Comparison of ENCODE assay signal across 12 cellular contexts in the genomic region with DNA sequence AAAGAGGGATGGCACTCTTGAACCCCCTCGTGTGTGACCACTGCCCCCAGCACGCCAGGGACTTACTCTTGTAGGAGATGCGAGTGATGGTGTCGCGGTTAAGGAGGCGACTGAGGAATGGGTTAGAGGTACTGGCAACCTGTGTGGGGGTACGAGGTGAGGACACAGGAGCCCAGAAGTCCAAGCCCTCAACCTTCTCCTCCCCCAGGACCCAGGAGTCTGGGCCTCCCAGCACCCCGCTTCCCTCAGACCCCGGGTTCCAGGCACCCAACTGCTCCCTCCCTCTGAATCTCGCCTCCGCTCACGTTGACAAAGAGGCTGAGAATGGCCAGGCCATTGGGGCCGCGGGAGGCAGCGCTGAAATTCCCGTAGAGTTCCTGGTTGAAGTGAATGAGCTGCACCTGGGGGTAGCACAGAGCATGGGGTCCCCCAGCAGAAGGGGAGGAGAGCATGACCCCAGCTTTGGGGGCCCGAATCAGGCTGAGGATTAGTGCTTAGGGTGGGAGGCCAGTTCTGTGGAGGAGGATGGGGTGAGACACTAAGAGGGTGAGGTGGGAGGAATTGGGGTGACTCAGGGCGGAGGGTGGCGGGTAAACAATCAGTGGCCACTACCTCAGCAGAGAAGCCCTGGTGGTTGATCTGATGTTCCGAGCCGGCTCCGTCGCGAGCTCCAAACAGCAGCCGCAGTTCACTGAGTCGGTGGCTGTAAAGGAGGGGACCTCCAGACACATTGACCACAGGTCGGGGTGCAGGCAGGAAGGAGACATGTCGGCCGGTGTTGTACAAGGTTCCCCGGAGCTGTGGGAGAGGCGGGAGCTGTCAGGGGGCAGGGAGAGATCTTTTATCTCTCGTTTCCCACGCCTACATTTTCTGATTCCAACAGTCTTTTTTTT. TPM values are rescaled to one million over a fixed set of nuclear protein-coding genes. Genes with fewer than 3 reads are reported as not detected.
A peak's percentile ranks its signal among the peaks of the same experiment; 100 is the strongest.
DNase-seq lines count a peak whose midpoint lies in the region; ATAC-seq, FAIRE-seq and TF ChIP-seq lines count a peak whose summit lies in the region.
"Had no signal": no experiment of that assay in that cellular context is flagged by ENCODE, and none has a peak within 500 bp of the region (broad histone marks: within the 10 kb centered on the region; RNA-seq: fewer than 3 reads in every experiment).

No MANE protein-coding gene starts in this region.

- H3K9me3 Mint-ChIP-seq in activated CD4-positive, alpha-beta T cell treated with anti-CD3 and anti-CD28 coated beads, Interleukin-2, amount 10 ng/mL, durations not matched to agents 7 days and 5 days, result peaks cover 3% of the 10 kb centered on the region
- H3K9me3 Mint-ChIP-seq in endodermal cell, result peaks cover 2% of the 10 kb centered on the region

- ATAC-seq in Panc1 (no peak), HG03521 (IDR thresholded peaks at IDR 0.05; ENCODE audit: unreplicated experiment) (no peak)
- ATAC-seq: A549 had no signal

- H3K9me3 ChIP-seq in Panc1 (ENCODE audit: control insufficient read depth, insufficient read depth, low read depth, low read length) (no peaks in the 10 kb centered on the region), endodermal cell (ENCODE audit: control insufficient read depth, low read length) (no peaks in the 10 kb centered on the region), small intestine (ENCODE audit: control insufficient read depth, low read depth) (no peaks in the 10 kb centered on the region)
- H3K9me3 ChIP-seq: A549 had no signal

- intact Hi-C loops in Panc1 (cut with micrococcal nuclease; ENCODE audit: unreplicated experiment), result no loop called here

- peaks cover 6% of the 10 kb centered on the region for H3K36me3 Mint-ChIP-seq in activated CD4-positive, alpha-beta T cell treated with anti-CD3 and anti-CD28 coated beads, Interleukin-2, amount 10 ng/mL, durations not matched to agents 7 days and 5 days (ENCODE audit: low read depth)
- H3K36me3 Mint-ChIP-seq in endodermal cell (ENCODE audit: low read depth), result peaks cover 25% of the 10 kb centered on the region

- DNase-seq in activated CD4-positive, alpha-beta T cell treated with anti-CD3 and anti-CD28 coated beads, Interleukin-2, amount 10 ng/mL, durations not matched to agents 7 days and 5 days, result no peak
- no peak for DNase-seq in activated CD4-positive, alpha-beta T cell treated with anti-CD3 and anti-CD28 coated beads, Interleukin-2, amount 50 U/mL, for 4 hours
- no peak for DNase-seq in Panc1 (ENCODE audit: low read depth, low spot score)
- peak; percentile 67 for DNase-seq in endodermal cell
- peak; percentile 64 for DNase-seq in small intestine
- no peak for DNase-seq in GM12892 (ENCODE audit: insufficient read length)
- DNase-seq in dermis blood vessel endothelial cell, result no peak
- DNase-seq: amniotic stem cell; stimulated activated CD8-positive, alpha-beta memory T cell treated with anti-CD3 and anti-CD28 coated beads, Interleukin-4, amount 100 ng/mL, for 48 hours had no signal

- H3K4me3 ChIP-seq in Panc1 (ENCODE audit: low read depth in 2 of 2, low read length in 2 of 2), result peak overlapping the region; percentile 16 to 28; a peak in 3 of 4 replicates
- H3K4me3 ChIP-seq in endodermal cell (ENCODE audit: low read length), result no peak overlapping the region
- peak overlapping the region in 1 of 2 donors; percentile 12 for H3K4me3 ChIP-seq in small intestine (ENCODE audit: low read depth in 1 of 2, low read length in 2 of 2)
- H3K4me3 ChIP-seq: A549 had no signal

- CTCF ChIA-PET in activated CD4-positive, alpha-beta T cell treated with anti-CD3 and anti-CD28 coated beads, Interleukin-2, amount 10 ng/mL, durations not matched to agents 7 days and 5 days (lab: Charles Lee), result interaction anchor here (0.6 kb wide), 1 partner anchor 23 kb away, joined by 3 read pairs; no protein-coding TSS in a partner anchor
- CTCF ChIA-PET in Panc1 (lab: Charles Lee), result no interaction called here

- H3K4me1 ChIP-seq in Panc1 (ENCODE audit: control insufficient read depth, insufficient read depth, low read length) (peaks cover 10% of the 10 kb centered on the region), endodermal cell (ENCODE audit: control insufficient read depth, insufficient read depth, low read length) (peaks cover 3% of the 10 kb centered on the region), small intestine (ENCODE audit: control insufficient read depth in 2 of 2, insufficient read depth in 1 of 2, low read depth in 1 of 2, low read length in 1 of 2) (peaks cover 6 to 7% of the 10 kb centered on the region in 2 donors)

- FAIRE-seq in small intestine (lab: Jason Lieb, UNC), result no peak
- no peak for FAIRE-seq in GM12892 (lab: Jason Lieb, UNC)
- FAIRE-seq: A549, endometrium had no signal

- POLR2A ChIA-PET in activated CD4-positive, alpha-beta T cell treated with anti-CD3 and anti-CD28 coated beads, Interleukin-2, amount 10 ng/mL, durations not matched to agents 7 days and 5 days (lab: Charles Lee), result no interaction called here
- POLR2A ChIA-PET in Panc1 (lab: Charles Lee), result interaction anchor here (0.6 to 1.1 kb wide), 4 partner anchors 10 to 354 kb away, joined by 3 to 9 read pairs (median 5); a partner anchor contains a TSS

- peak overlapping the region; percentile 99 for H3K27ac Mint-ChIP-seq in activated CD4-positive, alpha-beta T cell treated with anti-CD3 and anti-CD28 coated beads, Interleukin-2, amount 10 ng/mL, durations not matched to agents 7 days and 5 days
- H3K27ac Mint-ChIP-seq in endodermal cell, result peak overlapping the region; percentile 87

- H3K4me3 Mint-ChIP-seq in activated CD4-positive, alpha-beta T cell treated with anti-CD3 and anti-CD28 coated beads, Interleukin-2, amount 10 ng/mL, durations not matched to agents 7 days and 5 days, result peak overlapping the region; percentile 50
- peak overlapping the region; percentile 49 for H3K4me3 Mint-ChIP-seq in endodermal cell

- in situ Hi-C loops in Panc1 (cut with HindIII; ENCODE audit: low pct_unique_long_range_greater_than_20kb, low sequenced_read_pairs), result no loop called here

- no peak for TF ChIP-seq POLR2A in GM12892 (IDR thresholded peaks at IDR 0.05; ENCODE audit: low read depth, low read length)

- no peak overlapping the region for H3K27ac ChIP-seq in Panc1 (ENCODE audit: low read length)
- no peak overlapping the region for H3K27ac ChIP-seq in endodermal cell (ENCODE audit: low read depth, low read length)
- H3K27ac ChIP-seq in small intestine (ENCODE audit: low read depth in 1 of 2, low read length in 1 of 2), result peak overlapping the region; percentile 27 to 39

- no peaks in the 10 kb centered on the region; the same call in 1 of the 2 replicates for H3K36me3 ChIP-seq in Panc1 (ENCODE audit: control insufficient read depth, insufficient read depth, low read length)
- no peaks in the 10 kb centered on the region for H3K36me3 ChIP-seq in endodermal cell (ENCODE audit: control insufficient read depth, insufficient read depth, low read length)
- no peaks in the 10 kb centered on the region for H3K36me3 ChIP-seq in small intestine (ENCODE audit: control insufficient read depth in 2 of 2, insufficient read depth in 2 of 2, low read length in 2 of 2)

- 88 to 92% methylated on average over 16 to 31 of the region's 33 CpGs for WGBS in endodermal cell (ENCODE audit: insufficient coverage in 1 of 2, insufficient read length in 1 of 2), 2 experiments
- WGBS in small intestine, 3 donors, result 44 to 62% (median 51%) methylated on average over 33 of the region's 33 CpGs

- BruUV-seq in Panc1 (replicated peaks; lab: Mats Ljungman, UMichigan), result no TSS peak

- H3K27me3 Mint-ChIP-seq in activated CD4-positive, alpha-beta T cell treated with anti-CD3 and anti-CD28 coated beads, Interleukin-2, amount 10 ng/mL, durations not matched to agents 7 days and 5 days, result no peaks in the 10 kb centered on the region
- H3K27me3 Mint-ChIP-seq in endodermal cell (ENCODE audit: insufficient read depth), result peaks cover 49% of the 10 kb centered on the region

- no peaks in the 10 kb centered on the region for H3K27me3 ChIP-seq in Panc1 (ENCODE audit: control insufficient read depth, insufficient read depth, low read length)
- H3K27me3 ChIP-seq in endodermal cell (ENCODE audit: control insufficient read depth, insufficient read depth, low read length, poor library complexity, severe bottlenecking), result peaks cover 11% of the 10 kb centered on the region
- H3K27me3 ChIP-seq in small intestine (ENCODE audit: control insufficient read depth in 2 of 2, insufficient read depth in 2 of 2, low read length in 2 of 2), result no peaks in the 10 kb centered on the region

- peaks cover 36% of the 10 kb centered on the region for H3K4me1 Mint-ChIP-seq in activated CD4-positive, alpha-beta T cell treated with anti-CD3 and anti-CD28 coated beads, Interleukin-2, amount 10 ng/mL, durations not matched to agents 7 days and 5 days
- H3K4me1 Mint-ChIP-seq in endodermal cell, result peaks cover 14% of the 10 kb centered on the region

- no peak for TF ChIP-seq CTCF in Panc1 (IDR thresholded peaks at IDR 0.05)
- TF ChIP-seq CTCF in endodermal cell (conservative IDR thresholded peaks at IDR 0.05), result no peak

- H3K9ac ChIP-seq in endodermal cell (ENCODE audit: extremely low read depth, low read length, poor library complexity, severe bottlenecking), result no peak overlapping the region

RNA-seq across cellular contexts. Expression of a gene that starts 2.5 kb away (rescaled TPM):
- total RNA-seq in activated CD4-positive, alpha-beta T cell treated with anti-CD3 and anti-CD28 coated beads, Interleukin-2, amount 10 ng/mL, durations not matched to agents 7 days and 5 days, result 10 to 100 TPM; 24.1 to 25.8 TPM
- total RNA-seq in Panc1 (2021; ENCODE audit: unreplicated experiment) (7.4 TPM), endodermal cell (10 to 100 TPM in 1 of 2 donors, 1 to 10 TPM in 1; 5.3 to 13.1 TPM), dermis blood vessel endothelial cell (1.6 and 3.1 TPM in 2 replicates)
- polyA plus RNA-seq in Panc1 (2012; ENCODE audit: insufficient read length), result 10.4 TPM
- 9.7 TPM for polyA plus RNA-seq in endodermal cell (2013, experiment 1 of 2)
- polyA plus RNA-seq in endodermal cell (2013, experiment 2 of 2), result 8.4 TPM
- 10 to 100 TPM; 12.5 to 40.3 (median 35.4) TPM for polyA plus RNA-seq in small intestine
- polyA plus RNA-seq in GM12892 (2012; ENCODE audit: missing spikeins), result 8.0 TPM

RNA-seq across cellular contexts. Expression of a gene that starts 6.3 kb away (rescaled TPM):
- 10 to 100 TPM; 10.1 to 10.8 TPM for total RNA-seq in activated CD4-positive, alpha-beta T cell treated with anti-CD3 and anti-CD28 coated beads, Interleukin-2, amount 10 ng/mL, durations not matched to agents 7 days and 5 days
- total RNA-seq in Panc1 (2021; ENCODE audit: unreplicated experiment), result 12.6 TPM
- 18.7 TPM for polyA plus RNA-seq in Panc1 (2012; ENCODE audit: insufficient read length)
- total RNA-seq in endodermal cell, result 10 to 100 TPM; 75.0 to 82.6 TPM
- 39.5 TPM for polyA plus RNA-seq in endodermal cell (2013, experiment 1 of 2)
- polyA plus RNA-seq in endodermal cell (2013, experiment 2 of 2), result 28.4 TPM
- 10 to 100 TPM in 1 of 3 donors, 1 to 10 TPM in 2; 5.9 to 21.2 (median 7.1) TPM for polyA plus RNA-seq in small intestine
- polyA plus RNA-seq in GM12892 (2012; ENCODE audit: missing spikeins), result 3.7 TPM
- total RNA-seq in dermis blood vessel endothelial cell, result 1.7 and 4.8 TPM in 2 replicates

RNA-seq across cellular contexts. Expression of a gene that starts 20.4 kb away (rescaled TPM):
- 10 to 100 TPM; 28.2 to 33.6 TPM for total RNA-seq in activated CD4-positive, alpha-beta T cell treated with anti-CD3 and anti-CD28 coated beads, Interleukin-2, amount 10 ng/mL, durations not matched to agents 7 days and 5 days
- 19.5 TPM for total RNA-seq in Panc1 (2021; ENCODE audit: unreplicated experiment)
- polyA plus RNA-seq in Panc1 (2012; ENCODE audit: insufficient read length), result 20.0 TPM
- total RNA-seq in endodermal cell, result 100 to 1,000 TPM in 1 of 2 donors, 10 to 100 TPM in 1; 99.5 to 114 TPM
- 31.4 TPM for polyA plus RNA-seq in endodermal cell (2013, experiment 1 of 2)
- polyA plus RNA-seq in endodermal cell (2013, experiment 2 of 2), result 30.6 TPM
- polyA plus RNA-seq in small intestine, result 10 to 100 TPM; 46.8 to 85.7 (median 53.0) TPM
- polyA plus RNA-seq in GM12892 (2012; ENCODE audit: missing spikeins), result 7.0 TPM
- 8.8 and 12.6 TPM in 2 replicates for total RNA-seq in dermis blood vessel endothelial cell

RNA-seq across cellular contexts. Expression of a gene that starts 20.8 kb away (rescaled TPM):
- total RNA-seq in activated CD4-positive, alpha-beta T cell treated with anti-CD3 and anti-CD28 coated beads, Interleukin-2, amount 10 ng/mL, durations not matched to agents 7 days and 5 days, result 1,000 to 10,000 TPM; 1,477 to 1,601 TPM
- total RNA-seq in Panc1 (2021; ENCODE audit: unreplicated experiment) (670 TPM), endodermal cell (1,000 to 10,000 TPM; 1,531 to 1,574 TPM), dermis blood vessel endothelial cell (1,626 and 2,230 TPM in 2 replicates)
- 1,127 TPM for polyA plus RNA-seq in Panc1 (2012; ENCODE audit: insufficient read length)
- polyA plus RNA-seq in endodermal cell (2013, experiment 1 of 2), result 1,384 TPM
- polyA plus RNA-seq in endodermal cell (2013, experiment 2 of 2), result 1,252 TPM
- polyA plus RNA-seq in small intestine, result 1,000 to 10,000 TPM; 2,250 to 3,184 (median 2,942) TPM
- polyA plus RNA-seq in GM12892 (2012; ENCODE audit: missing spikeins), result 2,410 TPM

RNA-seq across cellular contexts. Expression of a gene that starts 24.9 kb away (rescaled TPM):
- total RNA-seq in activated CD4-positive, alpha-beta T cell treated with anti-CD3 and anti-CD28 coated beads, Interleukin-2, amount 10 ng/mL, durations not matched to agents 7 days and 5 days, result 1 to 10 TPM; 2.5 TPM
- total RNA-seq in Panc1 (2021; ENCODE audit: unreplicated experiment) (1.0 TPM), endodermal cell (1 to 10 TPM; 4.4 to 5.7 TPM), dermis blood vessel endothelial cell (0.51 TPM in 1 of 2 replicates, not detected in the other)
- polyA plus RNA-seq in Panc1 (2012; ENCODE audit: insufficient read length), result not detected
- polyA plus RNA-seq in endodermal cell (2013, experiment 1 of 2), result 0.36 TPM
- 0.37 TPM for polyA plus RNA-seq in endodermal cell (2013, experiment 2 of 2)
- polyA plus RNA-seq in small intestine, result 100 to 1,000 TPM in 1 of 3 donors, 10 to 100 TPM in 2; 76.6 to 104 (median 94.0) TPM
- 0.93 TPM for polyA plus RNA-seq in GM12892 (2012; ENCODE audit: missing spikeins)

Comparison
In these comparisons a context has a peak if more than half of its experiments do, and no peak if none do; other contexts are left out.
1. DNase-seq: peak in endodermal cell (single experiment) and small intestine (single experiment); none in activated CD4-positive, alpha-beta T cell treated with anti-CD3 and anti-CD28 coated beads, Interleukin-2, amount 10 ng/mL, durations not matched to agents 7 days and 5 days (single experiment), activated CD4-positive, alpha-beta T cell treated with anti-CD3 and anti-CD28 coated beads, Interleukin-2, amount 50 U/mL, for 4 hours (0 of 2), Panc1 (single experiment), GM12892 (single experiment) and dermis blood vessel endothelial cell (single experiment).
2. H3K27ac ChIP-seq: peak in small intestine (2 of 2); none in Panc1 (single experiment) and endodermal cell (single experiment).